In the genomic region with DNA sequence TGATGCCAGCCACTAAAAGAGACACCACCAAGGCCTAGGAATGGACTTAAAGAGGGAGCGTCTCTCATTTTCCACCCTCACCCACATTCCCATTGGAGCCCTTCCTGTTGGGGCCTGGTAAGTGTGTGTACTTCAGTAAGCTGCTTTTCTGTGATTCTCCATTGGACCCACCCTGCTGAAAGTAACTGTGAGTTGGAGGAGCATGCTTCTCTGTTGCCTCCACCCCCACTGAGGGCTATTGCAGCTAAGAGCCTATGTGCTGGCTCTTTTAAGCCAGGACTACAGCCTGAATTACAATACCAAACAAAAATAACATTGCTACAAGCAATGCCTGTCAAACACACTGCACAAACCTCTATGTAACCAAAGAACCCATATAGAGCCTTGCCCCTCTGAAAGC, we compare ENCODE assay signal across 17 cellular contexts.
A peak's percentile ranks its signal among the peaks of the same experiment; 100 is the strongest.
DNase-seq lines count a peak whose midpoint lies in the region; ATAC-seq, FAIRE-seq and TF ChIP-seq lines count a peak whose summit lies in the region.
"Had no signal": no experiment of that assay in that cellular context is flagged by ENCODE, and none has a peak within 500 bp of the region (broad histone marks: within the 10 kb centered on the region; RNA-seq: fewer than 3 reads in every experiment).

No MANE protein-coding gene starts in this region.

- H3K9ac ChIP-seq in H1 (replicated peaks in 1 of 4; ENCODE audit: extremely low read depth in 1 of 4, low read depth in 3 of 4, low read length in 3 of 4) = no peak overlapping the region
- H3K9ac ChIP-seq: parathyroid adenoma had no signal

- H2BK120ac ChIP-seq in H1 (replicated peaks; ENCODE audit: low read depth, low read length) = peak overlapping the region; percentile 0

- H3K36me3 ChIP-seq in H1 (ENCODE audit: control insufficient read depth in 2 of 4, insufficient read depth in 4 of 4, low read length in 3 of 4) (no peaks in the 10 kb centered on the region), heart right ventricle (no peaks in the 10 kb centered on the region)
- H3K36me3 ChIP-seq: esophagus squamous epithelium, spleen had no signal

- no peak overlapping the region for H3K56ac ChIP-seq in H1 (replicated peaks; ENCODE audit: insufficient read length, low read depth, low read length)

- TF ChIP-seq RAD21 in H1 (IDR thresholded peaks at IDR 0.05 in 1 of 2, conservative IDR thresholded peaks at IDR 0.05 in 1 of 2; ENCODE audit: low read depth in 2 of 2, low read length in 2 of 2) = no peak

- no peaks in the 10 kb centered on the region for H3K79me1 ChIP-seq in H1 (ENCODE audit: low read depth, low read length)

- H4K8ac ChIP-seq in H1 (ENCODE audit: extremely low read depth, insufficient read depth, low read length) = no peak overlapping the region

- H3K27ac ChIP-seq in H1 (ENCODE audit: low read depth, low read length) (no peak overlapping the region), heart right ventricle (no peak overlapping the region)
- H3K27ac ChIP-seq: esophagus squamous epithelium, parathyroid adenoma, spleen had no signal

- no peak overlapping the region for H3K14ac ChIP-seq in H1 (ENCODE audit: insufficient read length)

- H3K36me3 Mint-ChIP-seq in activated T-helper 2 cell treated with anti-CD3 and anti-CD28 coated beads, Interferon-gamma antibody, Interleukin-2, Interleukin-4, amounts not matched to agents 10 μg/mL and 5 μg/mL and 100 μg/mL, durations not matched to agents 14 hours and 24 hours and 36 hours (ENCODE audit: low read depth) = no peaks in the 10 kb centered on the region

- 0 out of 2 replicates have a peak overlapping the region, but pooled peaks have one; percentile 34 for H2AK5ac ChIP-seq in H1 (ENCODE audit: low read depth, low read length)

- H3K27me3 ChIP-seq in H1 (replicated peaks in 1 of 4; ENCODE audit: control insufficient read depth in 3 of 4, extremely low read depth in 1 of 4, insufficient read depth in 3 of 4, low read length in 3 of 4) (no peaks in the 10 kb centered on the region), heart right ventricle (no peaks in the 10 kb centered on the region)
- H3K27me3 ChIP-seq: esophagus squamous epithelium, spleen had no signal

- no peak overlapping the region for H3K23ac ChIP-seq in H1 (ENCODE audit: insufficient read length)

- peak overlapping the region; percentile 36 for H4K91ac ChIP-seq in H1 (replicated peaks; ENCODE audit: insufficient read length, low read length)

- no peak overlapping the region for H4K5ac ChIP-seq in H1 (ENCODE audit: insufficient read length, low read depth, low read length)

- peaks cover 5% of the 10 kb centered on the region for H3K27me3 Mint-ChIP-seq in activated T-helper 2 cell treated with anti-CD3 and anti-CD28 coated beads, Interferon-gamma antibody, Interleukin-2, Interleukin-4, amounts not matched to agents 10 μg/mL and 5 μg/mL and 100 μg/mL, durations not matched to agents 14 hours and 24 hours and 36 hours (ENCODE audit: low read depth)
- H3K27me3 Mint-ChIP-seq: activated CD4-positive, alpha-beta T cell treated with anti-CD3 and anti-CD28 coated beads for 36 hours; stimulated activated naive CD8-positive, alpha-beta T cell treated with anti-CD3 and anti-CD28 coated beads, Interleukin-15, Interleukin-2, amounts not matched to agents 100 ng/mL and 50 ng/mL, for 24 hours had no signal

- no peak for TF ChIP-seq CTCF in H1 (IDR thresholded peaks at IDR 0.05; ENCODE audit: control extremely low read depth in 1 of 3, insufficient read depth in 1 of 3, low read depth in 1 of 3, low read length in 3 of 3)
- TF ChIP-seq CTCF in heart right ventricle (IDR thresholded peaks at IDR 0.05) = no peak

- 0 out of 2 replicates have a peak overlapping the region, but pooled peaks have one; percentile 46 for H2BK15ac ChIP-seq in H1 (ENCODE audit: low read length)

- DNase-seq in H1 (ENCODE audit: low read depth in 1 of 2, low spot score in 2 of 2) = no peak
- DNase-seq in heart right ventricle = no peak
- DNase-seq in activated T-helper 2 cell treated with anti-CD3 and anti-CD28 coated beads, Interferon-gamma antibody, Interleukin-2, Interleukin-4, amounts not matched to agents 10 μg/mL and 5 μg/mL and 100 μg/mL, durations not matched to agents 14 hours and 24 hours and 36 hours (ENCODE audit: low spot score) = no peak
- DNase-seq: activated CD4-positive, alpha-beta T cell treated with anti-CD3 and anti-CD28 coated beads for 36 hours; activated effector memory CD4-positive, alpha-beta T cell treated with Interleukin-2 at 50 U/mL for 16 hours; DMS153; esophagus squamous epithelium; KG1; spleen; T-helper 9 cell had no signal

- no peaks in the 10 kb centered on the region; the same call in 1 of the 2 replicates for H3K23me2 ChIP-seq in H1 (ENCODE audit: low read depth, low read length)

- POLR2A ChIA-PET in H1 (lab: Charles Lee; ENCODE audit: partially characterized antibody) = interaction anchor here (0.5 to 1.2 kb wide), 2 partner anchors 20 to 156 kb away, joined by 3 to 4 read pairs; no protein-coding TSS in a partner anchor

- TF ChIP-seq EP300 in H1 (IDR thresholded peaks at IDR 0.05; ENCODE audit: borderline replicate concordance in 1 of 2, low read depth in 2 of 2, low read length in 2 of 2) = no peak

- H4K20me1 ChIP-seq in H1 (replicated peaks in 1 of 2; ENCODE audit: control insufficient read depth in 1 of 2, insufficient read depth in 2 of 2, low read length in 2 of 2) = no peaks in the 10 kb centered on the region

- 0 out of 2 replicates have a peak overlapping the region, but pooled peaks have one; percentile 96 for H2BK20ac ChIP-seq in H1 (ENCODE audit: low read length)

- H3K4me1 ChIP-seq in H1 (replicated peaks in 1 of 4; ENCODE audit: control insufficient read depth in 3 of 4, insufficient read depth in 4 of 4, low read length in 3 of 4) = peaks cover 3 to 12% (median 9%) of the 10 kb centered on the region in 4 experiments
- H3K4me1 ChIP-seq in heart right ventricle = no peaks in the 10 kb centered on the region
- H3K4me1 ChIP-seq: esophagus squamous epithelium, parathyroid adenoma, spleen had no signal

- intact Hi-C loops in heart right ventricle (cut with DNase I) = no loop called here
- intact Hi-C loops in activated T-helper 2 cell treated with anti-CD3 and anti-CD28 coated beads, Interferon-gamma antibody, Interleukin-2, Interleukin-4, amounts not matched to agents 10 μg/mL and 5 μg/mL and 100 μg/mL, durations not matched to agents 14 hours and 24 hours and 36 hours (cut with micrococcal nuclease) = no loop called here

- no peak overlapping the region for H3K4ac ChIP-seq in H1 (replicated peaks; ENCODE audit: insufficient read length, low read depth, low read length)

- H3K9me3 ChIP-seq in H1 (ENCODE audit: insufficient read depth in 2 of 2, low read depth in 1 of 2, low read length in 1 of 2) (no peaks in the 10 kb centered on the region), heart right ventricle (peaks cover 0 to 12% (median 0%) of the 10 kb centered on the region in 11 donors)
- H3K9me3 ChIP-seq: esophagus squamous epithelium had no signal

- H3K79me2 ChIP-seq in H1 (ENCODE audit: control insufficient read depth in 1 of 2, insufficient read depth in 2 of 2, low read length in 2 of 2) = no peaks in the 10 kb centered on the region
- H3K79me2 ChIP-seq: parathyroid adenoma had no signal

- peak overlapping the region; percentile 97; the same call in 1 of the 2 replicates for H2BK12ac ChIP-seq in H1 (ENCODE audit: low read depth, low read length)

- no peak overlapping the region for H3K27ac Mint-ChIP-seq in activated T-helper 2 cell treated with anti-CD3 and anti-CD28 coated beads, Interferon-gamma antibody, Interleukin-2, Interleukin-4, amounts not matched to agents 10 μg/mL and 5 μg/mL and 100 μg/mL, durations not matched to agents 14 hours and 24 hours and 36 hours
- H3K27ac Mint-ChIP-seq: activated CD4-positive, alpha-beta T cell treated with anti-CD3 and anti-CD28 coated beads for 36 hours; dendritic cell treated with granulocyte-macrophage colony-stimulating factor and Interleukin-4, amounts not matched to agents 40 ng/mL and 50 ng/mL, for 4 days; stimulated activated naive CD8-positive, alpha-beta T cell treated with anti-CD3 and anti-CD28 coated beads, Interleukin-15, Interleukin-2, amounts not matched to agents 100 ng/mL and 50 ng/mL, for 24 hours had no signal

- H3K18ac ChIP-seq in H1 (ENCODE audit: extremely low read depth, low read length) = peak overlapping the region; percentile 79; the same call in 1 of the 2 replicates

- no peak for FAIRE-seq in H1 (lab: Jason Lieb, UNC)

- H3K4me3 ChIP-seq in H1 (ENCODE audit: extremely low read depth in 1 of 4, insufficient read depth in 2 of 4, low read depth in 3 of 4, low read length in 4 of 4) (peak overlapping the region in 1 of 4 experiments; percentile 2; a peak in 1 of 8 replicates), heart right ventricle (no peak overlapping the region)
- H3K4me3 ChIP-seq: esophagus squamous epithelium, spleen had no signal

- peak; percentile 25 for ATAC-seq in GM18502 (IDR thresholded peaks at IDR 0.05; ENCODE audit: poor library complexity, unreplicated experiment)
- ATAC-seq in GM19452 (IDR thresholded peaks at IDR 0.05; ENCODE audit: unreplicated experiment) = peak; percentile 16
- ATAC-seq in HG03354 (IDR thresholded peaks at IDR 0.05; ENCODE audit: poor library complexity, severe bottlenecking, unreplicated experiment) = peak; percentile 26
- no peak for ATAC-seq in heart right ventricle
- no peak for ATAC-seq in GM19455 (IDR thresholded peaks at IDR 0.05; ENCODE audit: unreplicated experiment)

- peaks cover 10% of the 10 kb centered on the region for H3K9me3 Mint-ChIP-seq in activated T-helper 2 cell treated with anti-CD3 and anti-CD28 coated beads, Interferon-gamma antibody, Interleukin-2, Interleukin-4, amounts not matched to agents 10 μg/mL and 5 μg/mL and 100 μg/mL, durations not matched to agents 14 hours and 24 hours and 36 hours
- H3K9me3 Mint-ChIP-seq: stimulated activated naive CD8-positive, alpha-beta T cell treated with anti-CD3 and anti-CD28 coated beads, Interleukin-15, Interleukin-2, amounts not matched to agents 100 ng/mL and 50 ng/mL, for 24 hours had no signal

- peaks cover 9% of the 10 kb centered on the region for H3K4me1 Mint-ChIP-seq in activated T-helper 2 cell treated with anti-CD3 and anti-CD28 coated beads, Interferon-gamma antibody, Interleukin-2, Interleukin-4, amounts not matched to agents 10 μg/mL and 5 μg/mL and 100 μg/mL, durations not matched to agents 14 hours and 24 hours and 36 hours (ENCODE audit: low read depth)

- CTCF ChIA-PET in H1 (lab: Charles Lee; ENCODE audit: partially characterized antibody) = interaction anchor here (2.0 kb wide), 1 partner anchor 59 kb away, joined by 5 read pairs; no protein-coding TSS in a partner anchor

- H2AFZ ChIP-seq in H1 (ENCODE audit: low read length) = no peak overlapping the region
- H2AFZ ChIP-seq: parathyroid adenoma had no signal

- 91% methylated on average over 1 of the region's 1 CpG; no CpG with 5 or more reads in 1 of the 2 experiments for WGBS in H1 (ENCODE audit: extremely low coverage in 1 of 2, insufficient coverage in 1 of 2, insufficient read length in 1 of 2, insufficient replicate concordance in 2 of 2, low coverage in 1 of 2, low lambda C conversion rate in 2 of 2, missing lambda C conversion rate in 1 of 2), 2 experiments
- WGBS in heart right ventricle, 2 donors = 83 to 98% methylated on average over 1 of the region's 1 CpG

- H2BK5ac ChIP-seq in H1 (ENCODE audit: low read depth, low read length) = peak overlapping the region; percentile 90; the same call in 1 of the 2 replicates

- H3K4me3 Mint-ChIP-seq in activated T-helper 2 cell treated with anti-CD3 and anti-CD28 coated beads, Interferon-gamma antibody, Interleukin-2, Interleukin-4, amounts not matched to agents 10 μg/mL and 5 μg/mL and 100 μg/mL, durations not matched to agents 14 hours and 24 hours and 36 hours (ENCODE audit: low read depth) = no peak overlapping the region
- H3K4me3 Mint-ChIP-seq: activated CD4-positive, alpha-beta T cell treated with anti-CD3 and anti-CD28 coated beads for 36 hours; dendritic cell treated with granulocyte-macrophage colony-stimulating factor and Interleukin-4, amounts not matched to agents 40 ng/mL and 50 ng/mL, for 4 days had no signal

- no peak for TF ChIP-seq POLR2A in H1 (IDR thresholded peaks at IDR 0.05; ENCODE audit: control extremely low read depth in 1 of 2, low read depth in 2 of 2, low read length in 2 of 2)

- peak overlapping the region; percentile 7 to 48; a peak in 3 of 4 replicates for H3K4me2 ChIP-seq in H1 (ENCODE audit: insufficient read depth in 1 of 2, low read depth in 2 of 2, low read length in 2 of 2)

Comparison
In these comparisons a context has a peak if more than half of its experiments do, and no peak if none do; other contexts are left out.
1. ATAC-seq: peak in GM18502 (single experiment), GM19452 (single experiment) and HG03354 (single experiment); none in heart right ventricle (0 of 8) and GM19455 (single experiment).